Comparison of ENCODE assay signal across 9 cellular contexts in genomic region chr10:72008096-72008933, GRCh38. TPM values are rescaled to one million over a fixed set of nuclear protein-coding genes. Genes with fewer than 3 reads are reported as not detected.
DNase-seq lines count a peak whose midpoint lies in the region; ATAC-seq, FAIRE-seq and TF ChIP-seq lines count a peak whose summit lies in the region.
"Had no signal": no experiment of that assay in that cellular context is flagged by ENCODE, and none has a peak within 500 bp of the region (broad histone marks: within the 10 kb centered on the region; RNA-seq: fewer than 3 reads in every experiment).

No MANE protein-coding gene starts in this region.

- H3K4me3 ChIP-seq in HepG2 (replicated peaks in 1 of 3; ENCODE audit: insufficient read depth in 1 of 3, low read depth in 2 of 3, low read length in 3 of 3) (no peak overlapping the region), right lobe of liver (no peak overlapping the region), prostate gland (no peak overlapping the region)

- H3K27me3 ChIP-seq in HepG2 (ENCODE audit: control insufficient read depth in 1 of 2, insufficient read depth in 2 of 2, low read length in 2 of 2), result no peaks in the 10 kb centered on the region
- H3K27me3 ChIP-seq in right lobe of liver, result no peaks in the 10 kb centered on the region
- H3K27me3 ChIP-seq in foreskin keratinocyte, result no peaks in the 10 kb centered on the region
- no peaks in the 10 kb centered on the region for H3K27me3 ChIP-seq in prostate gland (replicated peaks; ENCODE audit: insufficient read depth)

- POLR2A ChIA-PET in HepG2 (lab: Yijun Ruan, JAX), result interaction anchor here (2.1 kb wide), 1 partner anchor 41 kb away, joined by 5 read pairs; no protein-coding TSS in a partner anchor

- no peak for TF ChIP-seq RAD21 in HepG2 (CRISPR knock-in tag; IDR thresholded peaks at IDR 0.05)

- in situ Hi-C loops in HepG2 (cut with HindIII; ENCODE audit: extremely low pct_ligation_motif_present, low pct_unique_long_range_greater_than_20kb), result no loop called here

- peaks cover 16 to 46% of the 10 kb centered on the region in 2 experiments; a peak in 4 of 5 replicates for H3K36me3 ChIP-seq in HepG2 (replicated peaks in 1 of 2; ENCODE audit: control insufficient read depth in 1 of 2, insufficient read depth in 2 of 2, low read length in 2 of 2)
- H3K36me3 ChIP-seq in right lobe of liver, result no peaks in the 10 kb centered on the region
- peaks cover 0 to 12% of the 10 kb centered on the region in 2 donors for H3K36me3 ChIP-seq in prostate gland

- H3K4me1 ChIP-seq in HepG2 (ENCODE audit: insufficient read depth, low read length), result peaks cover 54% of the 10 kb centered on the region
- no peaks in the 10 kb centered on the region for H3K4me1 ChIP-seq in right lobe of liver
- H3K4me1 ChIP-seq in foreskin keratinocyte, result peaks cover 11% of the 10 kb centered on the region
- H3K4me1 ChIP-seq in prostate gland (replicated peaks), result peaks cover 20% of the 10 kb centered on the region

- no peaks in the 10 kb centered on the region for H4K20me1 ChIP-seq in HepG2 (ENCODE audit: insufficient read depth, low read length)

- TF ChIP-seq EP300 in HepG2 (IDR thresholded peaks at IDR 0.05; ENCODE audit: low read depth in 2 of 2, low read length in 2 of 2) (no peak), HepG2 (CRISPR knock-in tag; IDR thresholded peaks at IDR 0.05; ENCODE audit: borderline replicate concordance) (no peak)

- H3K27ac ChIP-seq in HepG2 (ENCODE audit: extremely low read length, insufficient read depth, low read length) (peak overlapping the region; percentile 65), right lobe of liver (no peak overlapping the region), foreskin keratinocyte (peak overlapping the region; percentile 60), prostate gland (peak overlapping the region; percentile 81 to 82)

- peak; percentile 62 for ATAC-seq in HepG2
- no peak for ATAC-seq in right lobe of liver
- ATAC-seq in foreskin keratinocyte, result peak; percentile 7
- no peak for ATAC-seq in stimulated activated naive CD8-positive, alpha-beta T cell treated with anti-CD3 and anti-CD28 coated beads, Interleukin-15, Interleukin-2, amounts not matched to agents 100 U/mL and 50 U/mL, for 24 hours
- no peak for ATAC-seq in GM21515 (IDR thresholded peaks at IDR 0.05; ENCODE audit: unreplicated experiment)

- TF ChIP-seq POLR2A in HepG2 (IDR thresholded peaks at IDR 0.05; ENCODE audit: insufficient read depth in 1 of 2, low read depth in 2 of 2, low read length in 2 of 2) (no peak), right lobe of liver (IDR thresholded peaks at IDR 0.05) (no peak), prostate gland (IDR thresholded peaks at IDR 0.05) (no peak)

- no peak for TF ChIP-seq CTCF in HepG2 (CRISPR knock-in tag; IDR thresholded peaks at IDR 0.05)
- TF ChIP-seq CTCF in right lobe of liver (IDR thresholded peaks at IDR 0.05), result no peak
- no peak for TF ChIP-seq CTCF in foreskin keratinocyte (conservative IDR thresholded peaks at IDR 0.05)
- no peak for TF ChIP-seq CTCF in prostate gland (IDR thresholded peaks at IDR 0.05)

- H2AFZ ChIP-seq in HepG2 (ENCODE audit: low read length), result no peak overlapping the region

- H3K9me3 ChIP-seq in HepG2 (ENCODE audit: low read length) (no peaks in the 10 kb centered on the region), right lobe of liver (no peaks in the 10 kb centered on the region), prostate gland (no peaks in the 10 kb centered on the region)

- WGBS in HepG2 (ENCODE audit: low lambda C conversion rate), result 91% methylated on average over 22 of the region's 56 CpGs
- 58% methylated on average over 4 of the region's 56 CpGs for WGBS in right lobe of liver (ENCODE audit: insufficient coverage, low coverage, low lambda C conversion rate, missing lambda C conversion rate)
- 68% methylated on average over 37 of the region's 56 CpGs for WGBS in prostate gland

- no TSS peak for BruUV-seq in HepG2 (replicated peaks; lab: Mats Ljungman, UMichigan)

- H3K79me2 ChIP-seq in HepG2 (ENCODE audit: insufficient read depth, low read length), result no peaks in the 10 kb centered on the region

- H3K4me2 ChIP-seq in HepG2 (ENCODE audit: low read depth, low read length), result no peak overlapping the region

- FAIRE-seq in HepG2 (lab: Jason Lieb, UNC), result peak; percentile 51
- no peak for FAIRE-seq in urothelium cell line (lab: Jason Lieb, UNC)

- CTCF ChIA-PET in HepG2 (lab: Yijun Ruan, JAX; ENCODE audit: low intra/inter-chr PET ratio, low total read pairs), result no interaction called here

- intact Hi-C loops in HepG2 (cut with micrococcal nuclease; ENCODE audit: unreplicated experiment), result no loop called here
- intact Hi-C loops in right lobe of liver (cut with DNase I), result no loop called here
- intact Hi-C loops in prostate gland (cut with DNase I), result loop anchor here (2.0 kb wide), 1 partner anchor 44 kb away; the partner anchor contains the start of gene CHST3

- H3K9ac ChIP-seq in HepG2 (ENCODE audit: insufficient read depth, low read depth, low read length), result peak overlapping the region; percentile 20; the same call in 1 of the 2 replicates

- DNase-seq in HepG2 (ENCODE audit: low spot score) (peak; percentile 54), right lobe of liver (no peak), foreskin keratinocyte (peak in 1 of 2 donors; percentile 60), prostate gland (ENCODE audit: low spot score) (peak; percentile 26), NCI-H146 treated with DMSO at 0.1 percent for 48 hours (lab: John Stamatoyannopoulos, UW; ENCODE audit: unreplicated experiment) (no peak), urothelium cell line (ENCODE audit: low spot score) (no peak)
- no peak for DNase-seq in stimulated activated naive CD8-positive, alpha-beta T cell treated with anti-CD3 and anti-CD28 coated beads, Interleukin-15, Interleukin-2, amounts not matched to agents 100 U/mL and 50 U/mL, for 24 hours
- DNase-seq: NCI-H1436 treated with DMSO at 0.1 percent for 48 hours had no signal

TF ChIP-seq in HepG2, 621 proteins besides CTCF, POLR2A, EP300 and RAD21 (continues in another document):
- TF ChIP-seq NCOA1 (CRISPR knock-in tag; IDR thresholded peaks at IDR 0.05) (no peak), ZNF687 (CRISPR knock-in tag; IDR thresholded peaks at IDR 0.05) (peak; percentile 77), MAX (IDR thresholded peaks at IDR 0.05) (0 out of 2 replicates have a peak, but pooled peaks have one; percentile 49)

RNA-seq across cellular contexts. Expression of gene CHST3, which starts 44.1 kb away (rescaled TPM):
- total RNA-seq in HepG2 (2016; rRNA removed; fragmentation: Illumina TruSeq; extraction: Trizol), result 13.4 and 18.7 TPM in 2 replicates
- total RNA-seq in HepG2 (2016; cell fraction: cytosol; rRNA removed; fragmentation: Illumina TruSeq; extraction: Trizol; ENCODE audit: low read depth), result 1.8 and 1.9 TPM in 2 replicates
- total RNA-seq in HepG2 (2016; cell fraction: insoluble cytoplasmic fraction; rRNA removed; fragmentation: Illumina TruSeq; extraction: Trizol), result 12.3 and 17.7 TPM in 2 replicates
- total RNA-seq in HepG2 (2016; cell fraction: membrane; rRNA removed; fragmentation: Illumina TruSeq; extraction: Trizol), result 7.4 and 7.7 TPM in 2 replicates
- total RNA-seq in HepG2 (2016; cell fraction: nucleus; rRNA removed; fragmentation: Illumina TruSeq; extraction: Trizol), result 18.2 and 22.8 TPM in 2 replicates
- polyA plus RNA-seq in HepG2 (2011; rRNA removed), result 7.2 and 8.1 TPM in 2 replicates
- polyA plus RNA-seq in HepG2 (2011; cell fraction: cytosol; rRNA removed), result 6.1 and 6.3 TPM in 2 replicates
- 9.2 and 10.1 TPM in 2 replicates for polyA plus RNA-seq in HepG2 (2011; cell fraction: nucleus; rRNA removed)
- 4.5 and 6.1 TPM in 2 replicates for polyA plus RNA-seq in HepG2 (2012)
- polyA plus RNA-seq in HepG2 (2016; cell fraction: cytosol; fragmentation: Illumina TruSeq; extraction: Trizol; ENCODE audit: low read depth), result 1.2 and 1.3 TPM in 2 replicates
- polyA plus RNA-seq in HepG2 (2016; cell fraction: insoluble cytoplasmic fraction; fragmentation: Illumina TruSeq; extraction: Trizol; ENCODE audit: low read depth), result 8.1 and 9.2 TPM in 2 replicates
- polyA plus RNA-seq in HepG2 (2016; cell fraction: membrane; fragmentation: Illumina TruSeq; extraction: Trizol; ENCODE audit: low read depth), result 2.9 and 3.3 TPM in 2 replicates
- polyA plus RNA-seq in HepG2 (2016; cell fraction: nucleus; fragmentation: Illumina TruSeq; extraction: Trizol; ENCODE audit: insufficient read depth, low read depth), result 25.5 and 27.0 TPM in 2 replicates
- polyA minus RNA-seq in HepG2 (2011; rRNA and poly(A)+ RNA removed; ENCODE audit: low replicate concordance), result 22.4 and 23.3 TPM in 2 replicates
- 9.6 TPM in 2 replicates for polyA minus RNA-seq in HepG2 (2011; cell fraction: cytosol; rRNA and poly(A)+ RNA removed)
- 9.7 and 10.7 TPM in 2 replicates for polyA minus RNA-seq in HepG2 (2011; cell fraction: nucleus; rRNA and poly(A)+ RNA removed)
- total RNA-seq in right lobe of liver, result 1 to 10 TPM in 5 of 6 experiments, under 1 TPM in 1; 0.81 to 2.5 (median 1.8) TPM
- 23.0 and 23.9 TPM in 2 replicates for total RNA-seq in foreskin keratinocyte
- polyA plus RNA-seq in foreskin keratinocyte, result 7.9 and 8.0 TPM in 2 replicates
- total RNA-seq in prostate gland, result 100 to 1,000 TPM in 1 of 2 donors, 10 to 100 TPM in 1; 16.5 to 197 TPM

Comparison
In these comparisons a context has a peak if more than half of its experiments do, and no peak if none do; other contexts are left out.
1. ATAC-seq: peak in HepG2 (single experiment) and foreskin keratinocyte (single experiment); none in right lobe of liver (0 of 4), stimulated activated naive CD8-positive, alpha-beta T cell treated with anti-CD3 and anti-CD28 coated beads, Interleukin-15, Interleukin-2, amounts not matched to agents 100 U/mL and 50 U/mL, for 24 hours (single experiment) and GM21515 (single experiment).
2. DNase-seq: peak in HepG2 (single experiment) and prostate gland (single experiment); none in right lobe of liver (0 of 3), stimulated activated naive CD8-positive, alpha-beta T cell treated with anti-CD3 and anti-CD28 coated beads, Interleukin-15, Interleukin-2, amounts not matched to agents 100 U/mL and 50 U/mL, for 24 hours (single experiment), NCI-H146 treated with DMSO at 0.1 percent for 48 hours (single experiment) and urothelium cell line (single experiment).
3. H3K27ac ChIP-seq: peak in HepG2 (single experiment), foreskin keratinocyte (single experiment) and prostate gland (2 of 2); none in right lobe of liver (0 of 3).